ENCODE assay signal across 18 cellular contexts in the genomic region with DNA sequence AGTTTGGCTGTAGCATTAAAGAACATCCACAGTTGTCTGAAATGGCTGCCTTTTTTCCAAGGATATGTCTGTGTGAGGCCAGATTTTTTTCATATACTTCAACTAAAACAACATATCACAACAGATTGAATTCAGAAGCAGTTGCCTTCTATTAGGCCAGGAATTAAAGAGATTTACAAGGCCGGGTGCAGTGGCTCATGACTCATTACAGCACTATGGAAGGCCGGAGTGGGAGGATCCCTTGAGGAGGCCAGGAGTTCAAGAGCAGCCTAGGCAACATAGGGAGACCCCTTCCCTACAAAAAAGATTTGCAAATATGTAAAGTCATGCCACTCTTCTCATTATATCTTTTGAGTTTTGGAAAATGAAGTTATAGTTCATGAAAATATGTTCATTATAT.
"Had no signal": no experiment of that assay in that cellular context is flagged by ENCODE, and none has a peak within 500 bp of the region (broad histone marks: within the 10 kb centered on the region; RNA-seq: fewer than 3 reads in every experiment).

No MANE protein-coding gene starts in this region.

- H3K27me3 ChIP-seq: brain microvascular endothelial cell, colonic mucosa, sigmoid colon, upper lobe of left lung had no signal

- DNase-seq: activated CD4-positive, alpha-beta memory T cell treated with anti-CD3 and anti-CD28 coated beads, Interleukin-2, amount 10 ng/mL, durations not matched to agents 7 days and 5 days; activated CD4-positive, alpha-beta T cell treated with anti-CD3 and anti-CD28 coated beads for 48 hours; activated CD4-positive, CD25-positive, alpha-beta regulatory T cell; activated effector memory CD4-positive, alpha-beta T cell treated with Interleukin-2 at 50 U/mL for 16 hours; activated naive CD4-positive, alpha-beta T cell treated with anti-CD3 and anti-CD28 coated beads, Interleukin-2, amount 10 ng/mL, durations not matched to agents 7 days and 5 days; activated naive CD8-positive, alpha-beta T cell treated with anti-CD3 and anti-CD28 coated beads, Interleukin-2, amount 50 U/mL, for 24 hours; activated T-cell treated with anti-CD3 and anti-CD28 coated beads, Interleukin-2, amount 50 U/mL, for 4 hours; aorta; brain microvascular endothelial cell; colonic mucosa; endodermal cell; midbrain; sigmoid colon; stimulated activated CD4-positive, alpha-beta T cell treated with anti-CD3 and anti-CD28 coated beads, Interleukin-4, amount 100 ng/mL, for 24 hours; upper lobe of left lung had no signal

- H3K4me1 ChIP-seq: colonic mucosa, parathyroid adenoma, sigmoid colon, upper lobe of left lung had no signal

- H3K4me3 ChIP-seq: colonic mucosa, sigmoid colon, thoracic aorta, upper lobe of left lung had no signal

- H3K36me3 ChIP-seq: colonic mucosa had no signal

- H3K9me3 ChIP-seq: colonic mucosa, sigmoid colon, thoracic aorta, upper lobe of left lung had no signal

- H3K27ac ChIP-seq: brain microvascular endothelial cell, colonic mucosa, parathyroid adenoma, sigmoid colon, thoracic aorta, upper lobe of left lung had no signal

- ATAC-seq: activated naive CD8-positive, alpha-beta T cell treated with anti-CD3 and anti-CD28 coated beads, Interleukin-2, amount 50 U/mL, for 24 hours; activated T-cell treated with anti-CD3 and anti-CD28 coated beads, Interleukin-2, amount 50 U/mL, for 4 hours; stimulated activated effector memory CD8-positive, alpha-beta T cell treated with anti-CD3 and anti-CD28 coated beads, Interleukin-12 subunit alpha, Interleukin-12 subunit beta, amount 100 ng/mL, for 72 hours had no signal
